ENCODE assay signal across 21 cellular contexts in the genomic region with DNA sequence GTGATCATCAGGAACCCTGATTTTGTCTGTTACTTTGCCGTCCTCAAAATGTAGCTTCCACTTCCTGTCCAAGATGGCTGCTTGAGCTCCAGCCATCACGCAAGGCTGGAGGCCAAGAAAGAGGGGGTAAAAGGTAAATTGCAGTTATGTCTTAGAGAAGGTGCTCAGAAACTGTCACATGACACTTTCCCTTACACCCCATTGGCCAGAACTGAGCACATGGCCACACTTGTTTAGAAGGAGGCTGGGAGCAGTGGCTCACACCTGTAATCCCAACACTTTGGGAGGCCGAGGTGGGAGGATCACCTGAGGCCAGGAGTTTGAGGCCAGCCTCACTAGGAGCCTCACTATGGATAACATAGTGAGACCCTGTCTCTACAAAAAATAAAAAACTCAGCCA.
"Had no signal": no experiment of that assay in that cellular context is flagged by ENCODE, and none has a peak within 500 bp of the region (broad histone marks: within the 10 kb centered on the region; RNA-seq: fewer than 3 reads in every experiment).

No MANE protein-coding gene starts in this region.

- H3K27me3 ChIP-seq: brain microvascular endothelial cell, colonic mucosa, gastrocnemius medialis, suprapubic skin, upper lobe of left lung had no signal

- H3K4me1 ChIP-seq: colonic mucosa, prostate gland had no signal

- H3K9me3 ChIP-seq: colonic mucosa, gastrocnemius medialis, prostate gland, suprapubic skin, upper lobe of left lung had no signal

- H3K36me3 ChIP-seq: brain microvascular endothelial cell, colonic mucosa, gastrocnemius medialis, prostate gland, suprapubic skin, upper lobe of left lung had no signal

- H3K27ac ChIP-seq: brain microvascular endothelial cell, colonic mucosa, gastrocnemius medialis, prostate gland, suprapubic skin, upper lobe of left lung had no signal

- H3K4me3 ChIP-seq: colonic mucosa, gastrocnemius medialis, lung, prostate gland, suprapubic skin, upper lobe of left lung had no signal

- ATAC-seq: gastrocnemius medialis; left lobe of liver; right cardiac atrium; stimulated activated naive CD8-positive, alpha-beta T cell treated with anti-CD3 and anti-CD28 coated beads, Interleukin-15, amount 100 ng/mL, for 72 hours had no signal

- FAIRE-seq: endometrium, keratinocyte had no signal

- DNase-seq: activated CD4-positive, alpha-beta T cell treated with anti-CD3 and anti-CD28 coated beads, Interleukin-2, amount 50 U/mL, for 1 hour; activated CD4-positive, CD25-positive, alpha-beta regulatory T cell; activated CD8-positive, alpha-beta memory T cell treated with anti-CD3 and anti-CD28 coated beads, Interleukin-2, amount 50 U/mL, for 4 hours; activated effector memory CD4-positive, alpha-beta T cell treated with anti-CD3 and anti-CD28 coated beads, Interleukin-2, amount 50 U/mL, for 16 hours; activated naive CD4-positive, alpha-beta T cell treated with anti-CD3 and anti-CD28 coated beads, Interleukin-2, amount 50 U/mL, for 16 hours; activated T-cell treated with anti-CD3 and anti-CD28 coated beads, Interleukin-2, amount 50 U/mL, for 48 hours; brain microvascular endothelial cell; central memory CD4-positive, alpha-beta T cell; colonic mucosa; gastrocnemius medialis; head of caudate nucleus; nephron progenitor cell; right cardiac atrium; stimulated activated naive CD8-positive, alpha-beta T cell treated with anti-CD3 and anti-CD28 coated beads, Interleukin-15, amount 100 ng/mL, for 72 hours; upper lobe of left lung had no signal
